Comparison of ENCODE assay signal across 15 cellular contexts in the genomic region with DNA sequence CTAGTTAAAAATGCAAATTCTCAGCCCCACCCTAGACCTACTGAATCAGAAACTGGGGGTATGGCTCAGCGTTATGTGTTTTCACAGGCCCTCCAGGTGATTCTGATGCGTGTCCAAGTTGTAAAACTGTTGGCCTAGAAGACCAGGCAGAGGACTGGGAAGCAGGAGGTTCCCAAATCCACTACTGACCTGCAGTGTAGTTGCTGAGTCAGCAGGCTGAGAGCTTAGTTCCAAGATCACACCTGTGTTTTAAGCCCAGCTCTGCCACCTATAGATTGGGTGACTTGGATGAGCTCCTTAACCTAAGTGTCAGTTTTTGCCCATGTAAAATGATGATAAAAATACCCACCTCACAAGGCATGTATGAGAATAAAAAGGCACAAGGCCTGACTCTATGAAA.
DNase-seq lines count a peak whose midpoint lies in the region; ATAC-seq lines count a peak whose summit lies in the region.
"Had no signal": no experiment of that assay in that cellular context is flagged by ENCODE, and none has a peak within 500 bp of the region (broad histone marks: within the 10 kb centered on the region; RNA-seq: fewer than 3 reads in every experiment).

No MANE protein-coding gene starts in this region.

- peak; percentile 39 for DNase-seq in NCI-H510A treated with DMSO at 0.1 percent for 48 hours (lab: John Stamatoyannopoulos, UW)
- no peak for DNase-seq in NCI-H510A (lab: John Stamatoyannopoulos, UW)
- peak; percentile 45 for DNase-seq in SW480 (ENCODE audit: low spot score)
- no peak for DNase-seq in NK-92 (lab: John Stamatoyannopoulos, UW; ENCODE audit: unreplicated experiment)
- DNase-seq in NCI-H524 (lab: John Stamatoyannopoulos, UW): no peak
- no peak for DNase-seq in NCI-H446 treated with DMSO at 0.1 percent for 48 hours (lab: John Stamatoyannopoulos, UW)
- DNase-seq: activated CD4-positive, alpha-beta T cell treated with anti-CD3 and anti-CD28 coated beads for 1 hour; activated effector memory CD4-positive, alpha-beta T cell treated with Interleukin-2 at 50 U/mL for 16 hours; DMS153; head of caudate nucleus; natural killer cell; NCI-H1436 treated with DMSO at 0.1 percent for 48 hours; NCI-H226 had no signal

- H3K9me3 ChIP-seq in iPS-20b (ENCODE audit: insufficient read depth, low read depth, low read length): no peaks in the 10 kb centered on the region

- H3K4me3 ChIP-seq in iPS-20b (ENCODE audit: low read length): peak overlapping the region; percentile 69; the same call in 1 of the 2 replicates

- ATAC-seq in HG02678 (IDR thresholded peaks at IDR 0.05; ENCODE audit: unreplicated experiment): no peak
- ATAC-seq: natural killer cell had no signal

- no peaks in the 10 kb centered on the region for H3K36me3 ChIP-seq in iPS-20b (ENCODE audit: insufficient read depth, low read depth, low read length)

- peaks cover 68% of the 10 kb centered on the region for H3K27me3 ChIP-seq in iPS-20b (ENCODE audit: insufficient read depth, low read length)

- no peak overlapping the region for H3K27ac ChIP-seq in iPS-20b (ENCODE audit: low read length)

- H3K4me1 ChIP-seq in iPS-20b (ENCODE audit: insufficient read depth, low read length): peaks cover 24% of the 10 kb centered on the region

- no peak overlapping the region for H3K9ac ChIP-seq in iPS-20b (ENCODE audit: low read depth, low read length)

Comparison
In these comparisons a context has a peak if more than half of its experiments do, and no peak if none do; other contexts are left out.
1. DNase-seq: peak in NCI-H510A treated with DMSO at 0.1 percent for 48 hours (single experiment) and SW480 (single experiment); none in NCI-H510A (single experiment), NK-92 (single experiment), NCI-H524 (0 of 2) and NCI-H446 treated with DMSO at 0.1 percent for 48 hours (single experiment).